In genomic region chr5:126871441-126871840, GRCh38 we compare ENCODE assay signal across 16 cellular contexts.
"Had no signal": no experiment of that assay in that cellular context is flagged by ENCODE, and none has a peak within 500 bp of the region (broad histone marks: within the 10 kb centered on the region; RNA-seq: fewer than 3 reads in every experiment).

No MANE protein-coding gene starts in this region.

- H3K4me3 ChIP-seq: coronary artery, mucosa of descending colon, prostate gland, right lobe of liver had no signal

- ATAC-seq: activated naive CD8-positive, alpha-beta T cell treated with anti-CD3 and anti-CD28 coated beads, Interleukin-2, amount 50 U/mL, for 24 hours; mucosa of descending colon; naive thymus-derived CD8-positive, alpha-beta T cell; right lobe of liver; T-helper 17 cell had no signal

- DNase-seq: activated CD4-positive, alpha-beta T cell treated with anti-CD3 and anti-CD28 coated beads, Interleukin-2, amount 10 ng/mL, durations not matched to agents 7 days and 5 days; activated CD4-positive, CD25-positive, alpha-beta regulatory T cell; activated CD8-positive, alpha-beta memory T cell treated with anti-CD3 and anti-CD28 coated beads for 24 hours; activated naive CD4-positive, alpha-beta T cell treated with Interleukin-2 at 50 U/mL for 16 hours; activated naive CD8-positive, alpha-beta T cell treated with anti-CD3 and anti-CD28 coated beads, Interleukin-2, amount 50 U/mL, for 24 hours; central memory CD4-positive, alpha-beta T cell; effector memory CD4-positive, alpha-beta T cell; mucosa of descending colon; naive thymus-derived CD8-positive, alpha-beta T cell; nucleus accumbens; right lobe of liver; stimulated activated naive CD4-positive, alpha-beta T cell; T-helper 17 cell; trophoblast cell had no signal

- H3K36me3 ChIP-seq: prostate gland, right lobe of liver had no signal

- H3K4me1 ChIP-seq: prostate gland, right lobe of liver had no signal

- H3K27ac ChIP-seq: coronary artery, prostate gland, right lobe of liver had no signal

- H3K9me3 ChIP-seq: mucosa of descending colon, prostate gland, right lobe of liver had no signal

- H3K27me3 ChIP-seq: right lobe of liver had no signal
